8 cellular contexts compared by ENCODE assay signal in the genomic region with DNA sequence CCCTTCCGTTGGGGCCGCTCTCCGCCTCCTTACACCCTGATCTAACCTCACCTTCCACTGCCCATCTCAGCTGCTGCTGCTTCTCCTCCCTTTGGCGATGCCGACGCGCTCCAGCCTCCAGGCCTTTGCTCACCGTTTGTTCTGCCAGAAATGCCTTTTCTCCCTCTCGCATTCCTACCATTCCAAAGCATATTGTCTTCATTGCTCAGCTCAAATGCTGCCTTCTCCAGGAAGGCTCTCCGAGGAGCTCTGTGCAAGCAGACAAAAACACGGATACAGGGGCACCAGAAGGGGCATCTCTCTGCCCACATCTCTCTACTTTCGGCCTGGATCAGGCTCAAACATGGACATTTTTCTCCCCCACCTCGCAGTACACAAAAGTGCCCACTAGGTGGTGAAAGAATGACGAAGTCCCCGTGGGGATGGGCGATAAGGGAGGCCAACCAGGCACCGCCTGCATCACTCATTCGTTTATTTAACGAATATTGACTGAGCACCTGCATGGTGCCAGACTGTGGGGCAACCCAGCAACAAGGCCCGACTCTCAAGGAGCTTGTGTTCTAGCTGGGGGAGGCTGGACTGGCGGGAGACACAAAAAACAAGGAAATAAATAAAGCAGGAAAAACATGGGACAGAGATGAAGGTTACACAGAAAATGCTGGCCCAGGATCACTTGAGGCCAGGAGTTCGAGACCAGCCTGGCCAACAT. TPM values are rescaled to one million over a fixed set of nuclear protein-coding genes. Genes with fewer than 3 reads are reported as not detected.
A peak's percentile ranks its signal among the peaks of the same experiment; 100 is the strongest.
DNase-seq lines count a peak whose midpoint lies in the region; ATAC-seq and TF ChIP-seq lines count a peak whose summit lies in the region.

No MANE protein-coding gene starts in this region.

- WGBS in adrenal gland, 4 donors: 21 to 25% (median 23%) methylated on average over 22 of the region's 22 CpGs

- H3K4me3 ChIP-seq in MM.1S (ENCODE audit: low read length) (no peak overlapping the region), adrenal gland (no peak overlapping the region)

- H3K9me3 ChIP-seq in MM.1S (replicated peaks; ENCODE audit: insufficient read depth, low read length): no peaks in the 10 kb centered on the region
- no peaks in the 10 kb centered on the region for H3K9me3 ChIP-seq in adrenal gland (replicated peaks in 1 of 3)

- ATAC-seq in left ventricle myocardium superior: peak; percentile 67
- no peak for ATAC-seq in HG03571 (IDR thresholded peaks at IDR 0.05; ENCODE audit: unreplicated experiment)

- peak; percentile 6 for DNase-seq in DMS79 treated with DMSO at 0.1 percent for 48 hours (lab: John Stamatoyannopoulos, UW)
- DNase-seq in DMS79 (lab: John Stamatoyannopoulos, UW): no peak
- peak; percentile 76 for DNase-seq in MM.1S
- DNase-seq in SW480 (ENCODE audit: low spot score): peak; percentile 70
- DNase-seq in adrenal gland: peak; percentile 67 to 89 (median 78)
- DNase-seq in left ventricle myocardium superior: no peak
- peak; percentile 77 for DNase-seq in renal cortical epithelial cell (ENCODE audit: low read depth)

- no peak overlapping the region for H3K9ac ChIP-seq in MM.1S (ENCODE audit: low read length)

- H2AFZ ChIP-seq in MM.1S (ENCODE audit: low read length): 0 out of 2 replicates have a peak overlapping the region, but pooled peaks have one; percentile 30

- H3K4me2 ChIP-seq in MM.1S (ENCODE audit: low read depth, low read length): peak overlapping the region; percentile 35; the same call in 1 of the 2 replicates

- no peaks in the 10 kb centered on the region for H3K36me3 ChIP-seq in MM.1S (replicated peaks; ENCODE audit: insufficient read depth, low read length)
- no peaks in the 10 kb centered on the region for H3K36me3 ChIP-seq in adrenal gland (replicated peaks in 1 of 2)

- 0 out of 2 replicates have a peak, but pooled peaks cover 2% of the 10 kb centered on the region for H3F3A ChIP-seq in MM.1S (ENCODE audit: insufficient read depth, low read length)

- H3K9me2 ChIP-seq in MM.1S (replicated peaks; ENCODE audit: insufficient read depth, low read length): no peaks in the 10 kb centered on the region

- TF ChIP-seq CTCF in MM.1S (IDR thresholded peaks at IDR 0.05; ENCODE audit: low read length) (peak; percentile 88), adrenal gland (IDR thresholded peaks at IDR 0.05) (peak; percentile 82 to 95 (median 85))

- no peak overlapping the region for H3K27ac ChIP-seq in MM.1S (ENCODE audit: low read length)
- H3K27ac ChIP-seq in adrenal gland: peak overlapping the region in 2 of 5 donors; percentile 6 to 54

- H3K4me1 ChIP-seq in MM.1S (ENCODE audit: low read length) (peaks cover 2% of the 10 kb centered on the region), adrenal gland (replicated peaks in 1 of 2) (peaks cover 0 to 4% of the 10 kb centered on the region in 2 donors)

- H3K79me2 ChIP-seq in MM.1S (ENCODE audit: low read length): no peaks in the 10 kb centered on the region

- H4K20me1 ChIP-seq in MM.1S (ENCODE audit: insufficient read depth, low read length): no peaks in the 10 kb centered on the region

- peaks cover 47% of the 10 kb centered on the region for H3K27me3 ChIP-seq in MM.1S (replicated peaks; ENCODE audit: insufficient read depth, low read length)
- no peaks in the 10 kb centered on the region for H3K27me3 ChIP-seq in adrenal gland

- TF ChIP-seq POLR2A in adrenal gland (IDR thresholded peaks at IDR 0.05): peak in 1 of 2 donors; percentile 11

- intact Hi-C loops in adrenal gland (cut with DNase I): no loop called here
- intact Hi-C loops in left ventricle myocardium superior (cut with micrococcal nuclease): no loop called here

RNA-seq across cellular contexts. Expression of a gene that starts 7.3 kb away (rescaled TPM):
- total RNA-seq in adrenal gland (100 to 1,000 TPM; 140 to 308 (median 230) TPM), left ventricle myocardium superior (117 TPM), renal cortical epithelial cell (152 and 169 TPM in 2 replicates)
- 100 to 1,000 TPM in 2 of 3 donors, 10 to 100 TPM in 1; 83.3 to 324 (median 133) TPM for polyA plus RNA-seq in adrenal gland

RNA-seq across cellular contexts. Expression of a gene that starts 50.1 kb away (rescaled TPM):
- total RNA-seq in adrenal gland: 10 to 100 TPM in 6 of 8 donors, 1 to 10 TPM in 2; 6.2 to 13.3 (median 10.6) TPM
- 10 to 100 TPM in 1 of 3 donors, 1 to 10 TPM in 2; 2.3 to 11.9 (median 2.7) TPM for polyA plus RNA-seq in adrenal gland
- total RNA-seq in left ventricle myocardium superior: 5.2 TPM
- 8.3 and 21.3 TPM in 2 replicates for total RNA-seq in renal cortical epithelial cell

Comparison
In these comparisons a context has a peak if more than half of its experiments do, and no peak if none do; other contexts are left out.
1. DNase-seq: peak in DMS79 treated with DMSO at 0.1 percent for 48 hours (single experiment), MM.1S (single experiment), SW480 (single experiment), adrenal gland (7 of 7) and renal cortical epithelial cell (single experiment); none in DMS79 (single experiment) and left ventricle myocardium superior (single experiment).